ENCODE assay signal across 20 cellular contexts in the genomic region with DNA sequence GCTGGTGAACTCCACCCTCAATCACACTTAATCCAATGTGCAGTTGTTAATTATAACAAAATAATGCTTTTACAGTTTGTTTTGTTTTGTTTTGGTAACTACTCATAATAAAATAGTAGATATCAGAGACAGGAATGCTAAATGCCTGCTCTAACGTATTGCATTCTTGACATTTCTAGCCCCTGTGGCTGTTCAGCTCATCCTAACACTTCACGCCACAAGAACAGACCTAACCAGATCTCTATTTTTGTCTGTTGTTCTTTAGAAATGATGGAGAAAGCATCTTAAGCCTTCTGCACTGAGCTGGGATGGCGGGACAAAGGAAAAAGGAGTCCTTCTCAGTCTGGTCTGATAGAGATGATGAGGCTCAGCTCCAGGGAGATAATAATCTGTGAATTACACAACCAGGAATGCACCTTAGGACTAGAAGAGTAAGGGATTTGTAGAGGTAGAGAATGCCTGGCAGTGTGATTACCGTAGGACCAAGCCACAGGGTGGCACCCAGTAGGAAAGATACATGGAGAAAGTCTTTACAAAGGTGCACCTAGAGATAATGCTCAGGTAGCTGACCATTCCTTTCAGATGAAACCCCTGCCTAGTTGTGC.
DNase-seq lines count a peak whose midpoint lies in the region; ATAC-seq and TF ChIP-seq lines count a peak whose summit lies in the region.
"Had no signal": no experiment of that assay in that cellular context is flagged by ENCODE, and none has a peak within 500 bp of the region (broad histone marks: within the 10 kb centered on the region; RNA-seq: fewer than 3 reads in every experiment).

No MANE protein-coding gene starts in this region.

- no peak overlapping the region for H2BK5ac ChIP-seq in H9 (ENCODE audit: insufficient read length, low read length)

- H3K79me2 ChIP-seq in H9 (ENCODE audit: insufficient read depth, low read length) (no peaks in the 10 kb centered on the region), smooth muscle cell (ENCODE audit: low read depth) (peaks cover 15% of the 10 kb centered on the region)

- H3K27me3 ChIP-seq in H9 (ENCODE audit: insufficient read depth, low read length) (no peaks in the 10 kb centered on the region), smooth muscle cell (ENCODE audit: low read depth) (no peaks in the 10 kb centered on the region)
- H3K27me3 ChIP-seq: body of pancreas had no signal

- H3K23ac ChIP-seq in H9 (ENCODE audit: insufficient read length, low read depth, low read length) = no peak overlapping the region

- H3F3A ChIP-seq in smooth muscle cell (ENCODE audit: low read depth) = no peaks in the 10 kb centered on the region

- H3K36me3 ChIP-seq in smooth muscle cell (ENCODE audit: low read depth) = no peaks in the 10 kb centered on the region

- no peak overlapping the region for H2BK120ac ChIP-seq in H9 (ENCODE audit: low read depth, low read length, poor library complexity, severe bottlenecking)

- H4K91ac ChIP-seq in H9 (ENCODE audit: insufficient read length, low read depth, low read length) = no peak overlapping the region

- no peak overlapping the region for H3K4me3 Mint-ChIP-seq in H9
- H3K4me3 Mint-ChIP-seq in chondrocyte (ENCODE audit: unreplicated experiment) = no peak overlapping the region
- H3K4me3 Mint-ChIP-seq in natural killer cell treated with Interleukin-12 subunit alpha and Interleukin-12 subunit beta and Interleukin-15 and Interleukin-18, amount 100 ng/mL, for 72 hours = no peak overlapping the region
- H3K4me3 Mint-ChIP-seq: activated CD4-positive, alpha-beta T cell treated with anti-CD3 and anti-CD28 coated beads, Interleukin-2, amount 10 ng/mL, durations not matched to agents 7 days and 5 days; activated naive CD4-positive, alpha-beta T cell treated with anti-CD3 and anti-CD28 coated beads for 36 hours; memory B cell had no signal

- H3K18ac ChIP-seq in H9 (ENCODE audit: insufficient read length, low read depth, low read length) = no peak overlapping the region

- H3K56ac ChIP-seq in H9 (ENCODE audit: insufficient read length, low read depth, low read length) = no peak overlapping the region

- H2BK15ac ChIP-seq in H9 (ENCODE audit: low read depth, low read length) = no peak overlapping the region

- TF ChIP-seq CTCF in H9 (conservative IDR thresholded peaks at IDR 0.05) = no peak
- TF ChIP-seq CTCF in chondrocyte (IDR thresholded peaks at IDR 0.05) = no peak
- no peak for TF ChIP-seq CTCF in smooth muscle cell (IDR thresholded peaks at IDR 0.05; ENCODE audit: borderline replicate concordance, insufficient read depth, poor library complexity, severe bottlenecking)

- no peaks in the 10 kb centered on the region for H3K9me3 ChIP-seq in H9 (ENCODE audit: control insufficient read depth, low read depth, low read length)
- no peaks in the 10 kb centered on the region for H3K9me3 ChIP-seq in smooth muscle cell (replicated peaks; ENCODE audit: low read depth)
- H3K9me3 ChIP-seq: body of pancreas had no signal

- H2AFZ ChIP-seq in H9 (ENCODE audit: low read length) = no peak overlapping the region
- H2AFZ ChIP-seq in smooth muscle cell (ENCODE audit: low read depth) = no peak overlapping the region

- DNase-seq in H9 = no peak
- DNase-seq in chondrocyte (ENCODE audit: low spot score) = no peak
- peak; percentile 74 for DNase-seq in islet precursor cell
- no peak for DNase-seq in smooth muscle cell (lab: John Stamatoyannopoulos, UW; ENCODE audit: unreplicated experiment)
- no peak for DNase-seq in SIG-M5 treated with dmso at 0.1 percent for 504 hours (lab: John Stamatoyannopoulos, UW; ENCODE audit: unreplicated experiment)
- DNase-seq in natural killer cell treated with Interleukin-12 subunit alpha and Interleukin-12 subunit beta and Interleukin-15 and Interleukin-18, amount 100 ng/mL, for 72 hours (ENCODE audit: low spot score) = no peak
- DNase-seq: activated CD4-positive, alpha-beta T cell treated with anti-CD3 and anti-CD28 coated beads, Interleukin-2, amount 10 ng/mL, durations not matched to agents 7 days and 5 days; activated naive CD4-positive, alpha-beta T cell treated with anti-CD3 and anti-CD28 coated beads for 36 hours; activated T-cell treated with anti-CD3 and anti-CD28 coated beads for 4 hours; GOT3; KG1; NCI-H1105; NCI-H2171 treated with DMSO at 0.1 percent for 48 hours; NCI-H774; occipital lobe; stimulated activated CD4-positive, alpha-beta T cell treated with anti-CD3 and anti-CD28 coated beads, Interleukin-4, amount 100 ng/mL, for 1 hour had no signal

- H4K8ac ChIP-seq in H9 (replicated peaks; ENCODE audit: insufficient read length, low read depth, low read length) = no peak overlapping the region

- no CpG with 5 or more reads among the region's 4 CpGs for WGBS in H9 (ENCODE audit: extremely low coverage, insufficient read length, low lambda C conversion rate)
- WGBS in smooth muscle cell (ENCODE audit: low lambda C conversion rate) = 32% methylated on average over 4 of the region's 4 CpGs

- H3K14ac ChIP-seq in H9 (ENCODE audit: insufficient read depth, low read length) = no peak overlapping the region

- H3T11ph ChIP-seq in H9 (ENCODE audit: low read length) = no peak overlapping the region

- H4K20me1 ChIP-seq in H9 (ENCODE audit: control insufficient read depth, insufficient read depth, insufficient read length) (no peaks in the 10 kb centered on the region), smooth muscle cell (ENCODE audit: low read depth) (peaks cover 14% of the 10 kb centered on the region)

- H3K4me1 ChIP-seq in H9 (ENCODE audit: insufficient read depth, low read length) (no peaks in the 10 kb centered on the region), smooth muscle cell (ENCODE audit: low read depth) (peaks cover 9% of the 10 kb centered on the region)

- H3K4me2 ChIP-seq in H9 (ENCODE audit: insufficient read depth, insufficient read length, low read length) = no peak overlapping the region
- H3K4me2 ChIP-seq in smooth muscle cell = peak overlapping the region; percentile 18

- no peak overlapping the region for H2AK5ac ChIP-seq in H9 (ENCODE audit: insufficient read length, low read length)

- no peak overlapping the region for H3K4ac ChIP-seq in H9 (ENCODE audit: low read depth, low read length)

- H3K4me3 ChIP-seq in smooth muscle cell = no peak overlapping the region
- H3K4me3 ChIP-seq: body of pancreas had no signal

- H3K27me3 Mint-ChIP-seq in H9 (ENCODE audit: low read depth) (no peaks in the 10 kb centered on the region), chondrocyte (ENCODE audit: low read depth) (no peaks in the 10 kb centered on the region)
- peaks cover 2 to 13% of the 10 kb centered on the region in 2 donors for H3K27me3 Mint-ChIP-seq in natural killer cell treated with Interleukin-12 subunit alpha and Interleukin-12 subunit beta and Interleukin-15 and Interleukin-18, amount 100 ng/mL, for 72 hours

- H3K27ac ChIP-seq in H9 (ENCODE audit: insufficient read length, low read depth, low read length) = no peak overlapping the region
- peak overlapping the region; percentile 8 for H3K27ac ChIP-seq in smooth muscle cell (ENCODE audit: low read depth)

- H3K9ac ChIP-seq in H9 (ENCODE audit: extremely low read depth, insufficient read length, low read length) = no peak overlapping the region
- no peak overlapping the region for H3K9ac ChIP-seq in smooth muscle cell (ENCODE audit: low read depth)

- no peak overlapping the region for H2BK12ac ChIP-seq in H9 (ENCODE audit: insufficient read length, low read depth, low read length)

- H2BK20ac ChIP-seq in H9 (ENCODE audit: low read depth, low read length, poor library complexity, severe bottlenecking) = no peak overlapping the region

- H3K27ac Mint-ChIP-seq in H9 (peak overlapping the region in 2 of 3 experiments; percentile 44 to 56; a peak in 3 of 7 replicates), chondrocyte (ENCODE audit: unreplicated experiment) (peak overlapping the region; percentile 32)
- no peak overlapping the region for H3K27ac Mint-ChIP-seq in natural killer cell treated with Interleukin-12 subunit alpha and Interleukin-12 subunit beta and Interleukin-15 and Interleukin-18, amount 100 ng/mL, for 72 hours
- H3K27ac Mint-ChIP-seq: activated CD4-positive, alpha-beta T cell treated with anti-CD3 and anti-CD28 coated beads, Interleukin-2, amount 10 ng/mL, durations not matched to agents 7 days and 5 days; activated naive CD4-positive, alpha-beta T cell treated with anti-CD3 and anti-CD28 coated beads for 36 hours; memory B cell had no signal

- no peaks in the 10 kb centered on the region for H3K79me1 ChIP-seq in H9 (ENCODE audit: insufficient read depth, low read depth, low read length, poor library complexity, severe bottlenecking)

- H3K36me3 Mint-ChIP-seq in H9 (ENCODE audit: insufficient read depth in 1 of 3, low read depth in 3 of 3) (no peaks in the 10 kb centered on the region), chondrocyte (ENCODE audit: low read depth) (no peaks in the 10 kb centered on the region)
- no peaks in the 10 kb centered on the region for H3K36me3 Mint-ChIP-seq in natural killer cell treated with Interleukin-12 subunit alpha and Interleukin-12 subunit beta and Interleukin-15 and Interleukin-18, amount 100 ng/mL, for 72 hours
- H3K36me3 Mint-ChIP-seq: memory B cell had no signal

- no peak for ATAC-seq in GM19351 (IDR thresholded peaks at IDR 0.05; ENCODE audit: unreplicated experiment)
- ATAC-seq in natural killer cell treated with Interleukin-12 subunit alpha and Interleukin-12 subunit beta and Interleukin-15 and Interleukin-18, amount 100 ng/mL, for 72 hours = no peak
- ATAC-seq: body of pancreas, Panc1 had no signal

- H3K4me1 Mint-ChIP-seq in H9 (peaks cover 8 to 12% of the 10 kb centered on the region in 2 experiments), chondrocyte (ENCODE audit: low read depth) (peaks cover 59% of the 10 kb centered on the region)
- no peaks in the 10 kb centered on the region for H3K4me1 Mint-ChIP-seq in natural killer cell treated with Interleukin-12 subunit alpha and Interleukin-12 subunit beta and Interleukin-15 and Interleukin-18, amount 100 ng/mL, for 72 hours (ENCODE audit: low read depth in 2 of 2)
- H3K4me1 Mint-ChIP-seq: activated CD4-positive, alpha-beta T cell treated with anti-CD3 and anti-CD28 coated beads, Interleukin-2, amount 10 ng/mL, durations not matched to agents 7 days and 5 days had no signal

- H3K9me3 Mint-ChIP-seq in H9 = no peaks in the 10 kb centered on the region
- H3K9me3 Mint-ChIP-seq in chondrocyte (ENCODE audit: low read depth) = no peaks in the 10 kb centered on the region
- no peaks in the 10 kb centered on the region for H3K9me3 Mint-ChIP-seq in natural killer cell treated with Interleukin-12 subunit alpha and Interleukin-12 subunit beta and Interleukin-15 and Interleukin-18, amount 100 ng/mL, for 72 hours
- H3K9me3 Mint-ChIP-seq: activated CD4-positive, alpha-beta T cell treated with anti-CD3 and anti-CD28 coated beads, Interleukin-2, amount 10 ng/mL, durations not matched to agents 7 days and 5 days; activated naive CD4-positive, alpha-beta T cell treated with anti-CD3 and anti-CD28 coated beads for 36 hours; memory B cell had no signal

- H3K23me2 ChIP-seq in H9 (ENCODE audit: insufficient read length, low read depth, low read length, poor library complexity, severe bottlenecking) = no peaks in the 10 kb centered on the region

- H4K5ac ChIP-seq in H9 (ENCODE audit: insufficient read length, low read depth, low read length) = no peak overlapping the region

Comparison
In these comparisons a context has a peak if more than half of its experiments do, and no peak if none do; other contexts are left out.
1. H3K27ac Mint-ChIP-seq: peak in H9 (2 of 3) and chondrocyte (single experiment); none in natural killer cell treated with Interleukin-12 subunit alpha and Interleukin-12 subunit beta and Interleukin-15 and Interleukin-18, amount 100 ng/mL, for 72 hours (0 of 2).